13 cellular contexts compared by ENCODE assay signal in genomic region chr16:1932050-1933028, GRCh38. TPM values are rescaled to one million over a fixed set of nuclear protein-coding genes. Genes with fewer than 3 reads are reported as not detected.
DNase-seq lines count a peak whose midpoint lies in the region; ATAC-seq and TF ChIP-seq lines count a peak whose summit lies in the region.
"Had no signal": no experiment of that assay in that cellular context is flagged by ENCODE, and none has a peak within 500 bp of the region (broad histone marks: within the 10 kb centered on the region; RNA-seq: fewer than 3 reads in every experiment).

No MANE protein-coding gene starts in this region.

- CTCF ChIA-PET in Calu3 (lab: Charles Lee) = interaction anchor here (0.6 to 1.0 kb wide), 2 partner anchors 61 to 71 kb away, joined by 3 to 4 read pairs; no protein-coding TSS in a partner anchor
- CTCF ChIA-PET in activated naive CD4-positive, alpha-beta T cell treated with anti-CD3 and anti-CD28 coated beads for 36 hours (lab: Charles Lee) = no interaction called here

- DNase-seq in Calu3 (peak; percentile 62), WERI-Rb-1 (peak; percentile 69), kidney epithelial cell (ENCODE audit: low read depth) (no peak), GM13977 (ENCODE audit: low spot score) (no peak), Ammon's horn (ENCODE audit: low spot score) (no peak)
- no peak for DNase-seq in activated naive CD4-positive, alpha-beta T cell treated with anti-CD3 and anti-CD28 coated beads for 36 hours
- DNase-seq: activated CD4-positive, alpha-beta T cell treated with anti-CD3 and anti-CD28 coated beads, Interleukin-2, amount 10 ng/mL, durations not matched to agents 24 days and 14 days; activated naive CD8-positive, alpha-beta T cell treated with anti-CD3 and anti-CD28 coated beads, Interleukin-2, amount 10 ng/mL, durations not matched to agents 7 days and 5 days; stimulated activated naive B cell treated with anti-CD40 and anti-IgM and Interleukin-4, amounts not matched to agents 10 μg/mL and 1 μg/mL and 100 μg/mL, for 72 hours had no signal

- TF ChIP-seq CTCF in Calu3 (IDR thresholded peaks at IDR 0.05; ENCODE audit: unreplicated experiment) (no peak), WERI-Rb-1 (IDR thresholded peaks at IDR 0.05; ENCODE audit: low read depth, low read length) (peak; percentile 61), kidney epithelial cell (IDR thresholded peaks at IDR 0.05; ENCODE audit: insufficient read depth, low read length, poor library complexity, severe bottlenecking) (peak; percentile 39), GM13977 (IDR thresholded peaks at IDR 0.05; ENCODE audit: extremely low read depth, insufficient read depth, missing control alignments) (no peak)

- in situ Hi-C loops in GM13977 (cut with MboI; ENCODE audit: low pct_unique_long_range_greater_than_20kb, low sequenced_read_pairs, unreplicated experiment) = loop anchor here (10.0 kb wide), 1 partner anchor 68 kb away; no protein-coding TSS in a partner anchor

- no peaks in the 10 kb centered on the region for H3K27me3 Mint-ChIP-seq in Calu3 (ENCODE audit: unreplicated experiment)
- no peaks in the 10 kb centered on the region for H3K27me3 Mint-ChIP-seq in activated naive CD4-positive, alpha-beta T cell treated with anti-CD3 and anti-CD28 coated beads for 36 hours (ENCODE audit: low read depth)
- H3K27me3 Mint-ChIP-seq: activated CD4-positive, alpha-beta T cell treated with anti-CD3 and anti-CD28 coated beads, Interleukin-2, amount 10 ng/mL, durations not matched to agents 24 days and 14 days; stimulated activated naive B cell treated with anti-CD40 and anti-IgM and Interleukin-4, amounts not matched to agents 10 μg/mL and 1 μg/mL and 100 μg/mL, for 72 hours had no signal

- no peak for TF ChIP-seq EP300 in Ishikawa (IDR thresholded peaks at IDR 0.05; ENCODE audit: borderline replicate concordance)

- intact Hi-C loops in Calu3 (cut with micrococcal nuclease; ENCODE audit: unreplicated experiment) = loop anchor here (1.0 kb wide), 1 partner anchor 69 kb away; no protein-coding TSS in a partner anchor
- intact Hi-C loops in activated naive CD4-positive, alpha-beta T cell treated with anti-CD3 and anti-CD28 coated beads for 36 hours (cut with micrococcal nuclease) = no loop called here

- H3K27ac Mint-ChIP-seq in Calu3 (ENCODE audit: unreplicated experiment) = no peak overlapping the region
- H3K27ac Mint-ChIP-seq in activated naive CD4-positive, alpha-beta T cell treated with anti-CD3 and anti-CD28 coated beads for 36 hours = no peak overlapping the region
- H3K27ac Mint-ChIP-seq: activated CD4-positive, alpha-beta T cell treated with anti-CD3 and anti-CD28 coated beads, Interleukin-2, amount 10 ng/mL, durations not matched to agents 24 days and 14 days; activated naive CD8-positive, alpha-beta T cell treated with anti-CD3 and anti-CD28 coated beads, Interleukin-2, amount 10 ng/mL, durations not matched to agents 7 days and 5 days; stimulated activated naive B cell treated with anti-CD40 and anti-IgM and Interleukin-4, amounts not matched to agents 10 μg/mL and 1 μg/mL and 100 μg/mL, for 72 hours had no signal

- TF ChIP-seq RAD21 in Ishikawa (IDR thresholded peaks at IDR 0.05; ENCODE audit: low read depth) = peak; percentile 54

- H3K9me3 Mint-ChIP-seq in Calu3 (ENCODE audit: low read depth, unreplicated experiment) = no peaks in the 10 kb centered on the region
- H3K9me3 Mint-ChIP-seq in activated naive CD4-positive, alpha-beta T cell treated with anti-CD3 and anti-CD28 coated beads for 36 hours = no peaks in the 10 kb centered on the region
- H3K9me3 Mint-ChIP-seq: activated CD4-positive, alpha-beta T cell treated with anti-CD3 and anti-CD28 coated beads, Interleukin-2, amount 10 ng/mL, durations not matched to agents 24 days and 14 days; activated naive CD8-positive, alpha-beta T cell treated with anti-CD3 and anti-CD28 coated beads, Interleukin-2, amount 10 ng/mL, durations not matched to agents 7 days and 5 days; stimulated activated naive B cell treated with anti-CD40 and anti-IgM and Interleukin-4, amounts not matched to agents 10 μg/mL and 1 μg/mL and 100 μg/mL, for 72 hours had no signal

- no peaks in the 10 kb centered on the region for H3K4me1 Mint-ChIP-seq in Calu3 (ENCODE audit: low read depth, unreplicated experiment)
- no peaks in the 10 kb centered on the region for H3K4me1 Mint-ChIP-seq in activated naive CD4-positive, alpha-beta T cell treated with anti-CD3 and anti-CD28 coated beads for 36 hours (ENCODE audit: low read depth)

- H3K9me3 ChIP-seq in WERI-Rb-1 (ENCODE audit: severe bottlenecking) = no peaks in the 10 kb centered on the region

- H3K27ac ChIP-seq in WERI-Rb-1 = peak overlapping the region; percentile 14; the same call in 1 of the 2 replicates

- H3K4me3 ChIP-seq in WERI-Rb-1 (ENCODE audit: low read depth, low read length) (no peak overlapping the region), kidney epithelial cell (ENCODE audit: low read depth, low read length) (no peak overlapping the region)

- no peak for ATAC-seq in HG02623 (IDR thresholded peaks at IDR 0.05; ENCODE audit: unreplicated experiment)
- ATAC-seq: stimulated activated naive B cell treated with anti-CD40 and anti-IgM and Interleukin-4, amounts not matched to agents 10 μg/mL and 1 μg/mL and 100 μg/mL, for 72 hours had no signal

- H3K27me3 ChIP-seq in WERI-Rb-1 (ENCODE audit: insufficient read depth, low read depth, severe bottlenecking) (no peaks in the 10 kb centered on the region), kidney epithelial cell (ENCODE audit: control insufficient read depth, insufficient read depth, low read length) (peaks cover 2% of the 10 kb centered on the region)

- no peak overlapping the region for H3K4me3 Mint-ChIP-seq in Calu3 (ENCODE audit: low read depth, unreplicated experiment)
- no peak overlapping the region for H3K4me3 Mint-ChIP-seq in activated naive CD4-positive, alpha-beta T cell treated with anti-CD3 and anti-CD28 coated beads for 36 hours
- H3K4me3 Mint-ChIP-seq: activated CD4-positive, alpha-beta T cell treated with anti-CD3 and anti-CD28 coated beads, Interleukin-2, amount 10 ng/mL, durations not matched to agents 24 days and 14 days; activated naive CD8-positive, alpha-beta T cell treated with anti-CD3 and anti-CD28 coated beads, Interleukin-2, amount 10 ng/mL, durations not matched to agents 7 days and 5 days; stimulated activated naive B cell treated with anti-CD40 and anti-IgM and Interleukin-4, amounts not matched to agents 10 μg/mL and 1 μg/mL and 100 μg/mL, for 72 hours had no signal

- BruUV-seq in Calu3 (replicated peaks; lab: Mats Ljungman, UMichigan) = no TSS peak

- H3K36me3 Mint-ChIP-seq in Calu3 (ENCODE audit: insufficient read depth, unreplicated experiment) = peaks cover 4% of the 10 kb centered on the region
- H3K36me3 Mint-ChIP-seq in activated naive CD4-positive, alpha-beta T cell treated with anti-CD3 and anti-CD28 coated beads for 36 hours (ENCODE audit: low read depth) = no peaks in the 10 kb centered on the region
- H3K36me3 Mint-ChIP-seq: activated naive CD8-positive, alpha-beta T cell treated with anti-CD3 and anti-CD28 coated beads, Interleukin-2, amount 10 ng/mL, durations not matched to agents 7 days and 5 days had no signal

- H3K36me3 ChIP-seq in WERI-Rb-1 (no peaks in the 10 kb centered on the region), kidney epithelial cell (ENCODE audit: control insufficient read depth, insufficient read depth, low read length) (no peaks in the 10 kb centered on the region)

TF ChIP-seq in Ishikawa, 13 proteins besides CTCF, POLR2A, EP300 and RAD21 (continues in another document):
- TF ChIP-seq TCF12 (IDR thresholded peaks at IDR 0.05; ENCODE audit: low read depth) (no peak), CREB1 (IDR thresholded peaks at IDR 0.05; ENCODE audit: low read depth) (no peak), REST (IDR thresholded peaks at IDR 0.05; ENCODE audit: low read depth) (no peak), FOXM1 (IDR thresholded peaks at IDR 0.05; ENCODE audit: borderline replicate concordance, low read depth) (no peak)

RNA-seq across cellular contexts. Expression of gene MSRB1, which starts 10.7 kb away (rescaled TPM):
- total RNA-seq in Calu3 (2022) (20.3 and 27.1 TPM in 2 replicates), kidney epithelial cell (11.7 and 12.0 TPM in 2 replicates)
- 10 to 100 TPM in 1 of 2 experiments, 1 to 10 TPM in 1; 8.5 to 11.0 TPM for total RNA-seq in activated naive CD4-positive, alpha-beta T cell treated with anti-CD3 and anti-CD28 coated beads for 36 hours

RNA-seq across cellular contexts. Expression of gene HS3ST6, which starts 14.1 kb away (rescaled TPM):
- total RNA-seq in Calu3 (2022) (0.29 TPM in 1 of 2 replicates, not detected in the other), kidney epithelial cell (0.89 and 0.92 TPM in 2 replicates)
- total RNA-seq in activated naive CD4-positive, alpha-beta T cell treated with anti-CD3 and anti-CD28 coated beads for 36 hours = not detected
- total RNA-seq: activated CD4-positive, alpha-beta T cell treated with anti-CD3 and anti-CD28 coated beads, Interleukin-2, amount 10 ng/mL, durations not matched to agents 24 days and 14 days; activated naive CD8-positive, alpha-beta T cell treated with anti-CD3 and anti-CD28 coated beads, Interleukin-2, amount 10 ng/mL, durations not matched to agents 7 days and 5 days; Daoy; mesenteric fat pad had no signal

RNA-seq across cellular contexts. Expression of gene RPL3L, which starts 22.1 kb away (rescaled TPM):
- not detected in 2 replicates for total RNA-seq in Calu3 (2022)
- total RNA-seq in kidney epithelial cell = not detected in 2 replicates
- not detected for total RNA-seq in activated naive CD4-positive, alpha-beta T cell treated with anti-CD3 and anti-CD28 coated beads for 36 hours
- total RNA-seq: activated naive CD8-positive, alpha-beta T cell treated with anti-CD3 and anti-CD28 coated beads, Interleukin-2, amount 10 ng/mL, durations not matched to agents 7 days and 5 days; Daoy; mesenteric fat pad had no signal

RNA-seq across cellular contexts. Expression of gene NDUFB10, which starts 27.0 kb away (rescaled TPM):
- total RNA-seq in Calu3 (2022) = 148 and 153 TPM in 2 replicates
- 280 and 289 TPM in 2 replicates for total RNA-seq in kidney epithelial cell
- total RNA-seq in activated naive CD4-positive, alpha-beta T cell treated with anti-CD3 and anti-CD28 coated beads for 36 hours = 100 to 1,000 TPM; 111 TPM

RNA-seq across cellular contexts. Expression of gene RPS2, which starts 32.3 kb away (rescaled TPM):
- total RNA-seq in Calu3 (2022) (2,674 and 2,950 TPM in 2 replicates), kidney epithelial cell (4,278 and 4,383 TPM in 2 replicates)
- total RNA-seq in activated naive CD4-positive, alpha-beta T cell treated with anti-CD3 and anti-CD28 coated beads for 36 hours = 1,000 to 10,000 TPM; 7,042 to 7,057 TPM

Comparison
In these comparisons a context has a peak if more than half of its experiments do, and no peak if none do; other contexts are left out.
1. DNase-seq: peak in Calu3 (single experiment) and WERI-Rb-1 (single experiment); none in kidney epithelial cell (single experiment), activated naive CD4-positive, alpha-beta T cell treated with anti-CD3 and anti-CD28 coated beads for 36 hours (single experiment), GM13977 (single experiment) and Ammon's horn (single experiment).
2. CTCF ChIP-seq: peak in WERI-Rb-1 (single experiment) and kidney epithelial cell (single experiment); none in Calu3 (single experiment) and GM13977 (single experiment).